18 cellular contexts compared by ENCODE assay signal in genomic region chr5:134148316-134148715, GRCh38. TPM values are rescaled to one million over a fixed set of nuclear protein-coding genes. Genes with fewer than 3 reads are reported as not detected.
DNase-seq lines count a peak whose midpoint lies in the region; ATAC-seq and TF ChIP-seq lines count a peak whose summit lies in the region.
"Had no signal": no experiment of that assay in that cellular context is flagged by ENCODE, and none has a peak within 500 bp of the region (broad histone marks: within the 10 kb centered on the region; RNA-seq: fewer than 3 reads in every experiment).

No MANE protein-coding gene starts in this region.

- H3K23ac ChIP-seq in IMR-90 (ENCODE audit: low read depth, low read length): no peak overlapping the region

- H3K36me3 Mint-ChIP-seq in activated naive CD4-positive, alpha-beta T cell treated with anti-CD3 and anti-CD28 coated beads, Interleukin-2, amount 10 ng/mL, durations not matched to agents 7 days and 5 days: peaks cover 59% of the 10 kb centered on the region
- peaks cover 15% of the 10 kb centered on the region for H3K36me3 Mint-ChIP-seq in chondrocyte (ENCODE audit: low read depth)

- peak; percentile 18 for DNase-seq in activated naive CD4-positive, alpha-beta T cell treated with anti-CD3 and anti-CD28 coated beads, Interleukin-2, amount 10 ng/mL, durations not matched to agents 7 days and 5 days
- DNase-seq in activated naive CD4-positive, alpha-beta T cell treated with anti-CD3 and anti-CD28 coated beads, Interleukin-2, amount 50 U/mL, for 16 hours: no peak
- no peak for DNase-seq in IMR-90
- peak; percentile 27 for DNase-seq in chondrocyte (ENCODE audit: low spot score)
- DNase-seq in gastrocnemius medialis: no peak
- DNase-seq in OCI-LY7 (ENCODE audit: low spot score): no peak
- no peak for DNase-seq in lower lobe of right lung
- no peak for DNase-seq in prostate gland (ENCODE audit: low spot score)
- DNase-seq: activated CD4-positive, alpha-beta T cell treated with anti-CD3 and anti-CD28 coated beads for 1 hour; left colon; MV-4-11; Right ventricle myocardium superior; stimulated activated CD4-positive, alpha-beta T cell treated with anti-CD3 and anti-CD28 coated beads, Interleukin-12 subunit alpha, Interleukin-12 subunit beta, amount 100 ng/mL, for 4 hours; stimulated activated naive CD4-positive, alpha-beta T cell treated with Interleukin-2 at 50 U/mL for 16 hours; uterus had no signal

- H3K9me3 ChIP-seq in IMR-90 (ENCODE audit: control insufficient read depth, insufficient read depth, low read length) (no peaks in the 10 kb centered on the region), gastrocnemius medialis (no peaks in the 10 kb centered on the region), OCI-LY7 (ENCODE audit: low read length) (no peaks in the 10 kb centered on the region), lower lobe of right lung (no peaks in the 10 kb centered on the region), prostate gland (no peaks in the 10 kb centered on the region)
- H3K9me3 ChIP-seq: uterus had no signal

- no TSS peak for BruUV-seq in IMR-90 (replicated peaks; lab: Mats Ljungman, UMichigan)
- no TSS peak for BruUV-seq in OCI-LY7 (replicated peaks; lab: Mats Ljungman, UMichigan)

- H4K8ac ChIP-seq in IMR-90 (ENCODE audit: low read depth in 2 of 2, low read length in 2 of 2): no peak overlapping the region

- H3K4me1 ChIP-seq in IMR-90 (ENCODE audit: control insufficient read depth, insufficient read depth, low read length): peaks cover 19% of the 10 kb centered on the region
- peaks cover 29 to 36% of the 10 kb centered on the region in 2 donors for H3K4me1 ChIP-seq in gastrocnemius medialis
- H3K4me1 ChIP-seq in OCI-LY7 (ENCODE audit: insufficient read depth, low read length, poor library complexity, severe bottlenecking): no peaks in the 10 kb centered on the region
- H3K4me1 ChIP-seq in lower lobe of right lung: peaks cover 52% of the 10 kb centered on the region
- peaks cover 7% of the 10 kb centered on the region for H3K4me1 ChIP-seq in prostate gland (replicated peaks)
- H3K4me1 ChIP-seq: uterus had no signal

- H2AFZ ChIP-seq in IMR-90 (replicated peaks; ENCODE audit: low read length, poor library complexity) (no peak overlapping the region), OCI-LY7 (ENCODE audit: low read length) (no peak overlapping the region)
- H2AFZ ChIP-seq: hepatocyte had no signal

- no peak overlapping the region for H3K14ac ChIP-seq in IMR-90 (replicated peaks; ENCODE audit: low read depth, low read length)

- no peaks in the 10 kb centered on the region for H3K9me2 ChIP-seq in OCI-LY7 (ENCODE audit: insufficient read depth, low read length)

- no peak overlapping the region for H2BK5ac ChIP-seq in IMR-90 (ENCODE audit: low read depth, low read length, poor library complexity, severe bottlenecking)

- peaks cover 40% of the 10 kb centered on the region for H3K4me1 Mint-ChIP-seq in activated naive CD4-positive, alpha-beta T cell treated with anti-CD3 and anti-CD28 coated beads, Interleukin-2, amount 10 ng/mL, durations not matched to agents 7 days and 5 days
- H3K4me1 Mint-ChIP-seq in chondrocyte (ENCODE audit: low read depth): peaks cover 30% of the 10 kb centered on the region

- H3K9me3 Mint-ChIP-seq in activated naive CD4-positive, alpha-beta T cell treated with anti-CD3 and anti-CD28 coated beads, Interleukin-2, amount 10 ng/mL, durations not matched to agents 7 days and 5 days: no peaks in the 10 kb centered on the region
- no peaks in the 10 kb centered on the region for H3K9me3 Mint-ChIP-seq in chondrocyte (ENCODE audit: low read depth)

- H2BK120ac ChIP-seq in IMR-90 (ENCODE audit: low read depth, low read length): no peak overlapping the region

- no peak for ATAC-seq in IMR-90 (ENCODE audit: low read depth)
- no peak for ATAC-seq in gastrocnemius medialis
- ATAC-seq in lower lobe of right lung: no peak
- ATAC-seq: left colon had no signal

- no peak overlapping the region for H3K4ac ChIP-seq in IMR-90 (ENCODE audit: low read depth, low read length)

- no peaks in the 10 kb centered on the region for H3K27me3 Mint-ChIP-seq in activated naive CD4-positive, alpha-beta T cell treated with anti-CD3 and anti-CD28 coated beads, Interleukin-2, amount 10 ng/mL, durations not matched to agents 7 days and 5 days
- H3K27me3 Mint-ChIP-seq in chondrocyte (ENCODE audit: low read depth): no peaks in the 10 kb centered on the region
- H3K27me3 Mint-ChIP-seq: progenitor cell of endocrine pancreas had no signal

- no peak overlapping the region for H4K5ac ChIP-seq in IMR-90 (ENCODE audit: low read depth, low read length)

- H2BK20ac ChIP-seq in IMR-90 (ENCODE audit: low read depth, low read length): no peak overlapping the region

- H3K18ac ChIP-seq in IMR-90 (ENCODE audit: low read depth, low read length): no peak overlapping the region

- H2AK5ac ChIP-seq in IMR-90 (ENCODE audit: low read depth, low read length): no peak overlapping the region

- POLR2A ChIA-PET in IMR-90 (lab: Charles Lee; ENCODE audit: unreplicated experiment) (no interaction called here), OCI-LY7 (lab: Charles Lee) (interaction anchor here (0.5 to 0.8 kb wide), 4 partner anchors 16 to 905 kb away, joined by 3 to 4 read pairs (median 3); no protein-coding TSS in a partner anchor)

- TF ChIP-seq CTCF in IMR-90 (conservative IDR thresholded peaks at IDR 0.05; ENCODE audit: low read depth, low read length) (no peak), chondrocyte (IDR thresholded peaks at IDR 0.05) (peak; percentile 29), gastrocnemius medialis (IDR thresholded peaks at IDR 0.05 in 4 of 5, conservative IDR thresholded peaks at IDR 0.05 in 1 of 5) (no peak), OCI-LY7 (conservative IDR thresholded peaks at IDR 0.05; ENCODE audit: low read length) (no peak), lower lobe of right lung (IDR thresholded peaks at IDR 0.05) (no peak), prostate gland (IDR thresholded peaks at IDR 0.05) (no peak)

- H3K4me3 ChIP-seq in IMR-90 (ENCODE audit: insufficient read depth, low read depth, low read length) (no peak overlapping the region), gastrocnemius medialis (no peak overlapping the region), OCI-LY7 (ENCODE audit: low read depth, low read length, poor library complexity, severe bottlenecking) (no peak overlapping the region), lower lobe of right lung (no peak overlapping the region), prostate gland (no peak overlapping the region)
- H3K4me3 ChIP-seq: dorsolateral prefrontal cortex, hepatocyte, uterus had no signal

- peak overlapping the region; percentile 59 for H3K27ac Mint-ChIP-seq in activated naive CD4-positive, alpha-beta T cell treated with anti-CD3 and anti-CD28 coated beads, Interleukin-2, amount 10 ng/mL, durations not matched to agents 7 days and 5 days
- H3K27ac Mint-ChIP-seq in chondrocyte (ENCODE audit: unreplicated experiment): peak overlapping the region; percentile 71
- H3K27ac Mint-ChIP-seq: progenitor cell of endocrine pancreas had no signal

- H4K91ac ChIP-seq in IMR-90 (ENCODE audit: insufficient read depth, low read depth, low read length): no peak overlapping the region

- H2AK9ac ChIP-seq in IMR-90 (replicated peaks; ENCODE audit: low read depth, low read length, poor library complexity): no peak overlapping the region

- H3K27ac ChIP-seq in IMR-90 (ENCODE audit: insufficient read depth, low read length) (peak overlapping the region; percentile 28; the same call in 1 of the 2 replicates), gastrocnemius medialis (peak overlapping the region in 3 of 4 donors; percentile 2 to 37 (median 16)), OCI-LY7 (ENCODE audit: low read depth, low read length, poor library complexity, severe bottlenecking) (no peak overlapping the region), lower lobe of right lung (no peak overlapping the region), prostate gland (no peak overlapping the region)
- H3K27ac ChIP-seq: hepatocyte, uterus had no signal

- H3K56ac ChIP-seq in IMR-90 (ENCODE audit: extremely low read depth, insufficient read depth, low read length): no peak overlapping the region

- H3K4me3 Mint-ChIP-seq in activated naive CD4-positive, alpha-beta T cell treated with anti-CD3 and anti-CD28 coated beads, Interleukin-2, amount 10 ng/mL, durations not matched to agents 7 days and 5 days: no peak overlapping the region
- H3K4me3 Mint-ChIP-seq in chondrocyte (ENCODE audit: unreplicated experiment): no peak overlapping the region

- dilution Hi-C loops in IMR-90 (cut with HindIII; ENCODE audit: low sequenced_read_pairs, unreplicated experiment): no loop called here

- no CpG with 5 or more reads among the region's 2 CpGs for WGBS in IMR-90 (ENCODE audit: extremely low coverage in 2 of 2, insufficient read length in 1 of 2), 2 experiments
- 20% methylated on average over 2 of the region's 2 CpGs for WGBS in prostate gland

- TF ChIP-seq POLR2A in IMR-90 (IDR thresholded peaks at IDR 0.05; ENCODE audit: low read depth, low read length) (no peak), gastrocnemius medialis (IDR thresholded peaks at IDR 0.05) (no peak), prostate gland (IDR thresholded peaks at IDR 0.05) (no peak)

- in situ Hi-C loops in IMR-90 (cut with MboI; ENCODE audit: low sequenced_read_pairs) (no loop called here), gastrocnemius medialis (cut with MboI; ENCODE audit: low sequenced_read_pairs in 4 of 4) (loop anchor here (5.0 to 25.0 kb wide), 4 partner anchors 54 to 111 kb away; no protein-coding TSS in a partner anchor)

- intact Hi-C loops in IMR-90 (cut with micrococcal nuclease): no loop called here
- intact Hi-C loops in gastrocnemius medialis (cut with DNase I; ENCODE audit: low total_unique reads): no loop called here
- intact Hi-C loops in OCI-LY7 (cut with micrococcal nuclease; ENCODE audit: unreplicated experiment): no loop called here
- intact Hi-C loops in lower lobe of right lung (cut with DNase I): no loop called here
- intact Hi-C loops in prostate gland (cut with DNase I): no loop called here

- H3K79me2 ChIP-seq in OCI-LY7 (ENCODE audit: insufficient read depth, low read depth, low read length): no peaks in the 10 kb centered on the region

- no peak overlapping the region for H3K4me2 ChIP-seq in IMR-90 (ENCODE audit: low read depth, low read length)
- no peak overlapping the region for H3K4me2 ChIP-seq in OCI-LY7 (ENCODE audit: low read length)
- H3K4me2 ChIP-seq: hepatocyte had no signal

- peaks cover 44 to 85% of the 10 kb centered on the region in 2 experiments for H3K79me1 ChIP-seq in IMR-90 (ENCODE audit: low read depth in 1 of 2, low read length in 2 of 2)

- no peak overlapping the region for H2BK15ac ChIP-seq in IMR-90 (ENCODE audit: low read depth, low read length)

- peaks cover 28% of the 10 kb centered on the region for H3K9me1 ChIP-seq in IMR-90 (ENCODE audit: insufficient read depth, low read length)

- H3K9ac ChIP-seq in IMR-90 (ENCODE audit: low read depth, low read length): no peak overlapping the region

- CTCF ChIA-PET in activated naive CD4-positive, alpha-beta T cell treated with anti-CD3 and anti-CD28 coated beads, Interleukin-2, amount 10 ng/mL, durations not matched to agents 7 days and 5 days (lab: Charles Lee): interaction anchor here (1.4 to 35.0 kb wide), 3 partner anchors 108 to 141 kb away, joined by 3 to 743 read pairs (median 6); no protein-coding TSS in a partner anchor
- CTCF ChIA-PET in IMR-90 (lab: Yijun Ruan, JAX) (no interaction called here), OCI-LY7 (lab: Charles Lee; ENCODE audit: unreplicated experiment) (no interaction called here)

- TF ChIP-seq RAD21 in IMR-90 (IDR thresholded peaks at IDR 0.05; ENCODE audit: low read length): no peak

- H3K27me3 ChIP-seq in IMR-90 (ENCODE audit: control insufficient read depth, insufficient read depth, low read length) (no peaks in the 10 kb centered on the region), gastrocnemius medialis (no peaks in the 10 kb centered on the region), lower lobe of right lung (ENCODE audit: low read depth) (no peaks in the 10 kb centered on the region), prostate gland (replicated peaks; ENCODE audit: insufficient read depth) (no peaks in the 10 kb centered on the region)
- H3K27me3 ChIP-seq: dorsolateral prefrontal cortex, hepatocyte, uterus had no signal

- H3K36me3 ChIP-seq in IMR-90 (ENCODE audit: control insufficient read depth, insufficient read depth, low read length) (peaks cover 46% of the 10 kb centered on the region), gastrocnemius medialis (peaks cover 0 to 46% of the 10 kb centered on the region in 2 donors), OCI-LY7 (ENCODE audit: insufficient read depth, low read length) (peaks cover 79% of the 10 kb centered on the region), lower lobe of right lung (peaks cover 97% of the 10 kb centered on the region), prostate gland (peaks cover 0 to 6% of the 10 kb centered on the region in 2 donors)
- H3K36me3 ChIP-seq: uterus had no signal

- H4K20me1 ChIP-seq in IMR-90 (ENCODE audit: insufficient read depth, low read length) (peaks cover 71% of the 10 kb centered on the region), OCI-LY7 (ENCODE audit: insufficient read depth, low read length) (no peaks in the 10 kb centered on the region)

RNA-seq across cellular contexts. Expression of gene SKP1, which starts 28.4 kb away (rescaled TPM):
- total RNA-seq in IMR-90 (2012; rRNA removed): 206 and 360 TPM in 2 replicates
- polyA plus RNA-seq in IMR-90 (2012; rRNA removed): 512 and 618 TPM in 2 replicates
- polyA plus RNA-seq in IMR-90 (2012; cell fraction: cytosol; rRNA removed): 90.2 and 168 TPM in 2 replicates
- polyA plus RNA-seq in IMR-90 (2012; cell fraction: nucleus; rRNA removed; ENCODE audit: low replicate concordance): 18.3 and 186 TPM in 2 replicates
- total RNA-seq in chondrocyte: 248 to 338 TPM (median 256 TPM) in 3 replicates
- total RNA-seq in gastrocnemius medialis: 100 to 1,000 TPM; 318 to 499 (median 476) TPM
- total RNA-seq in OCI-LY7 (2014; rRNA removed; shearing (Covaris generic)): 129 and 142 TPM in 2 replicates
- 188 and 204 TPM in 2 replicates for total RNA-seq in OCI-LY7 (2022)
- 249 TPM for total RNA-seq in lower lobe of right lung
- total RNA-seq in prostate gland: 100 to 1,000 TPM; 343 to 391 TPM

RNA-seq across cellular contexts. Expression of gene TCF7, which starts 33.8 kb away (rescaled TPM):
- 0.83 and 1.3 TPM in 2 replicates for total RNA-seq in IMR-90 (2012; rRNA removed)
- polyA plus RNA-seq in IMR-90 (2012; rRNA removed): 3.4 and 3.8 TPM in 2 replicates
- 2.4 and 3.0 TPM in 2 replicates for polyA plus RNA-seq in IMR-90 (2012; cell fraction: cytosol; rRNA removed)
- polyA plus RNA-seq in IMR-90 (2012; cell fraction: nucleus; rRNA removed; ENCODE audit: low replicate concordance): 4.0 and 4.2 TPM in 2 replicates
- total RNA-seq in chondrocyte: 0.53 to 1.2 TPM (median 0.55 TPM) in 3 replicates
- total RNA-seq in gastrocnemius medialis: 1 to 10 TPM in 1 of 4 donors, under 1 TPM in 3; 0.25 to 2.1 (median 0.66) TPM
- 0.39 and 1.1 TPM in 2 replicates for total RNA-seq in OCI-LY7 (2014; rRNA removed; shearing (Covaris generic))
- 0.97 and 1.9 TPM in 2 replicates for total RNA-seq in OCI-LY7 (2022)
- total RNA-seq in lower lobe of right lung: 5.7 TPM
- total RNA-seq in prostate gland: 1 to 10 TPM; 8.1 to 9.8 TPM

Comparison
In these comparisons a context has a peak if more than half of its experiments do, and no peak if none do; other contexts are left out.
1. DNase-seq: peak in activated naive CD4-positive, alpha-beta T cell treated with anti-CD3 and anti-CD28 coated beads, Interleukin-2, amount 10 ng/mL, durations not matched to agents 7 days and 5 days (single experiment) and chondrocyte (single experiment); none in activated naive CD4-positive, alpha-beta T cell treated with anti-CD3 and anti-CD28 coated beads, Interleukin-2, amount 50 U/mL, for 16 hours (single experiment), IMR-90 (single experiment), gastrocnemius medialis (0 of 2), OCI-LY7 (single experiment), lower lobe of right lung (single experiment) and prostate gland (single experiment).
2. H3K27ac ChIP-seq: peak in IMR-90 (single experiment) and gastrocnemius medialis (3 of 4); none in OCI-LY7 (single experiment), lower lobe of right lung (single experiment) and prostate gland (0 of 2).